18 cellular contexts compared by ENCODE assay signal in genomic region chr22:50035976-50036375, GRCh38. TPM values are rescaled to one million over a fixed set of nuclear protein-coding genes. Genes with fewer than 3 reads are reported as not detected.
DNase-seq lines count a peak whose midpoint lies in the region; ATAC-seq, FAIRE-seq and TF ChIP-seq lines count a peak whose summit lies in the region.
"Had no signal": no experiment of that assay in that cellular context is flagged by ENCODE, and none has a peak within 500 bp of the region (broad histone marks: within the 10 kb centered on the region; RNA-seq: fewer than 3 reads in every experiment).

No MANE protein-coding gene starts in this region.

- peaks cover 27 to 57% (median 54%) of the 10 kb centered on the region in 10 experiments for H3K4me1 ChIP-seq in BLaER1 treated with 17β-estradiol and CSF1 and Interleukin-3, amounts not matched to agents 10 nM and 100 nM
- H3K4me1 ChIP-seq in kidney (ENCODE audit: control insufficient read depth in 1 of 2, insufficient read depth in 1 of 2, low read depth in 1 of 2, low read length in 2 of 2) (no peaks in the 10 kb centered on the region), sigmoid colon (no peaks in the 10 kb centered on the region)

- peaks cover 0 to 15% (median 0%) of the 10 kb centered on the region in 11 experiments; a peak in 5 of 22 replicates for H4K20me1 ChIP-seq in BLaER1 treated with 17β-estradiol and CSF1 and Interleukin-3, amounts not matched to agents 10 nM and 100 nM

- no peak for FAIRE-seq in kidney (lab: Jason Lieb, UNC)
- FAIRE-seq: GM12892, H1, HepG2, HTR-8/SVneo had no signal

- 88 to 90% methylated on average over 15 of the region's 15 CpGs for WGBS in sigmoid colon, 2 donors

- TF ChIP-seq CTCF in kidney (IDR thresholded peaks at IDR 0.05; ENCODE audit: borderline replicate concordance, extremely low read depth, insufficient read depth) (no peak), sigmoid colon (IDR thresholded peaks at IDR 0.05) (no peak)

- peak overlapping the region in 1 of 11 experiments; percentile 40; a peak in 2 of 22 replicates for H3K27ac ChIP-seq in BLaER1 treated with 17β-estradiol and CSF1 and Interleukin-3, amounts not matched to agents 10 nM and 100 nM
- H3K27ac ChIP-seq in kidney (ENCODE audit: low read depth in 2 of 2, low read length in 2 of 2) (no peak overlapping the region), sigmoid colon (no peak overlapping the region)

- H3K4me2 ChIP-seq in BLaER1 treated with 17β-estradiol and CSF1 and Interleukin-3, amounts not matched to agents 10 nM and 100 nM: peak overlapping the region in 10 of 11 experiments; percentile 5 to 88 (median 79); a peak in 17 of 22 replicates

- H3K9me3 ChIP-seq in BLaER1 treated with 17β-estradiol and CSF1 and Interleukin-3, amounts not matched to agents 10 nM and 100 nM (replicated peaks in 1 of 11): peaks cover 17 to 23% (median 20%) of the 10 kb centered on the region in 11 experiments; a peak in 21 of 22 replicates
- peaks cover 0 to 4% of the 10 kb centered on the region in 2 donors for H3K9me3 ChIP-seq in kidney (ENCODE audit: control insufficient read depth in 1 of 2, low read length in 2 of 2)
- H3K9me3 ChIP-seq in sigmoid colon: peaks cover 0 to 8% (median 5%) of the 10 kb centered on the region in 4 donors

- ATAC-seq in GM21423 (IDR thresholded peaks at IDR 0.05; ENCODE audit: unreplicated experiment): no peak
- ATAC-seq: HCT116, HepG2 had no signal

- TF ChIP-seq EP300 in sigmoid colon (IDR thresholded peaks at IDR 0.05): no peak

- H3K36me3 ChIP-seq in BLaER1 treated with 17β-estradiol and CSF1 and Interleukin-3, amounts not matched to agents 10 nM and 100 nM: no peaks in the 10 kb centered on the region
- H3K36me3 ChIP-seq in kidney (ENCODE audit: control insufficient read depth in 1 of 2, insufficient read depth in 2 of 2, low read length in 2 of 2) (no peaks in the 10 kb centered on the region), sigmoid colon (no peaks in the 10 kb centered on the region)

- H3K27me3 ChIP-seq in BLaER1 treated with 17β-estradiol and CSF1 and Interleukin-3, amounts not matched to agents 10 nM and 100 nM: peaks cover 0 to 18% (median 4%) of the 10 kb centered on the region in 11 experiments; a peak in 5 of 22 replicates
- peaks cover 0 to 14% (median 0%) of the 10 kb centered on the region in 3 donors for H3K27me3 ChIP-seq in sigmoid colon

- peak; percentile 52 for DNase-seq in activated effector memory CD4-positive, alpha-beta T cell treated with anti-CD3 and anti-CD28 coated beads, Interleukin-2, amount 50 U/mL, for 16 hours
- DNase-seq in activated effector memory CD4-positive, alpha-beta T cell treated with Interleukin-2 at 50 U/mL for 16 hours: no peak
- DNase-seq in kidney (peak; percentile 64), sigmoid colon (peak; percentile 59), HCEC 1CT (no peak)
- DNase-seq: 8988T; AML-193; C1 segment of cervical spinal cord; CD4-positive, alpha-beta T cell; DND-41; GDM1 had no signal

- intact Hi-C loops in kidney (cut with DNase I): no loop called here
- intact Hi-C loops in sigmoid colon (cut with DNase I): no loop called here

- no peak overlapping the region for H3K9ac ChIP-seq in BLaER1 treated with 17β-estradiol and CSF1 and Interleukin-3, amounts not matched to agents 10 nM and 100 nM
- no peak overlapping the region for H3K9ac ChIP-seq in kidney (ENCODE audit: low read length in 2 of 2)

- no peak for TF ChIP-seq POLR2A in sigmoid colon (IDR thresholded peaks at IDR 0.05)

- no peak overlapping the region for H3K4me3 ChIP-seq in BLaER1 treated with 17β-estradiol and CSF1 and Interleukin-3, amounts not matched to agents 10 nM and 100 nM
- no peak overlapping the region for H3K4me3 ChIP-seq in kidney (ENCODE audit: low read length in 2 of 2)
- no peak overlapping the region for H3K4me3 ChIP-seq in sigmoid colon

RNA-seq across cellular contexts. Expression of gene TTLL8, which starts 22.1 kb away (rescaled TPM):
- total RNA-seq in kidney (not detected), sigmoid colon (not detected)
- polyA plus RNA-seq in kidney (ENCODE audit: insufficient read depth, low read depth, low replicate concordance) (not detected), sigmoid colon (not detected)
- total RNA-seq: CD4-positive, alpha-beta T cell; H1; HepG2 had no signal
- polyA plus RNA-seq: H1, HepG2 had no signal

RNA-seq across cellular contexts. Expression of gene IL17REL, which starts 23.4 kb away (rescaled TPM):
- total RNA-seq in kidney: 0.16 TPM
- polyA plus RNA-seq in kidney (ENCODE audit: insufficient read depth, low read depth, low replicate concordance): not detected
- not detected for total RNA-seq in sigmoid colon
- 1 to 10 TPM in 1 of 3 donors, not detected in 2; 1.6 TPM for polyA plus RNA-seq in sigmoid colon
- total RNA-seq: CD4-positive, alpha-beta T cell; HepG2 had no signal
- polyA plus RNA-seq: HepG2 had no signal

RNA-seq across cellular contexts. Expression of gene MLC1, which starts 49.2 kb away (rescaled TPM):
- total RNA-seq in kidney (0.28 TPM), sigmoid colon (under 1 TPM in 2 of 4 donors, not detected in 2; 0.14 to 0.16 TPM)
- polyA plus RNA-seq in kidney (ENCODE audit: insufficient read depth, low read depth, low replicate concordance) (not detected), sigmoid colon (under 1 TPM in 1 of 3 donors, not detected in 2; 0.23 TPM)
- total RNA-seq: H1, HepG2 had no signal
- polyA plus RNA-seq: HepG2 had no signal

RNA-seq across cellular contexts. Expression of gene MOV10L1, which starts 53.8 kb away (rescaled TPM):
- 0.38 TPM for total RNA-seq in kidney
- polyA plus RNA-seq in kidney (ENCODE audit: insufficient read depth, low read depth, low replicate concordance): 0.62 TPM
- total RNA-seq in sigmoid colon: 1 to 10 TPM in 3 of 4 donors, under 1 TPM in 1; 0.82 to 5.6 (median 2.6) TPM
- polyA plus RNA-seq in sigmoid colon: under 1 TPM in 1 of 3 donors, not detected in 2; 0.47 TPM
- total RNA-seq: CD4-positive, alpha-beta T cell; H1 had no signal

Comparison
In these comparisons a context has a peak if more than half of its experiments do, and no peak if none do; other contexts are left out.
1. DNase-seq: peak in activated effector memory CD4-positive, alpha-beta T cell treated with anti-CD3 and anti-CD28 coated beads, Interleukin-2, amount 50 U/mL, for 16 hours (single experiment), kidney (single experiment) and sigmoid colon (single experiment); none in activated effector memory CD4-positive, alpha-beta T cell treated with Interleukin-2 at 50 U/mL for 16 hours (single experiment) and HCEC 1CT (single experiment).